In the genomic region with DNA sequence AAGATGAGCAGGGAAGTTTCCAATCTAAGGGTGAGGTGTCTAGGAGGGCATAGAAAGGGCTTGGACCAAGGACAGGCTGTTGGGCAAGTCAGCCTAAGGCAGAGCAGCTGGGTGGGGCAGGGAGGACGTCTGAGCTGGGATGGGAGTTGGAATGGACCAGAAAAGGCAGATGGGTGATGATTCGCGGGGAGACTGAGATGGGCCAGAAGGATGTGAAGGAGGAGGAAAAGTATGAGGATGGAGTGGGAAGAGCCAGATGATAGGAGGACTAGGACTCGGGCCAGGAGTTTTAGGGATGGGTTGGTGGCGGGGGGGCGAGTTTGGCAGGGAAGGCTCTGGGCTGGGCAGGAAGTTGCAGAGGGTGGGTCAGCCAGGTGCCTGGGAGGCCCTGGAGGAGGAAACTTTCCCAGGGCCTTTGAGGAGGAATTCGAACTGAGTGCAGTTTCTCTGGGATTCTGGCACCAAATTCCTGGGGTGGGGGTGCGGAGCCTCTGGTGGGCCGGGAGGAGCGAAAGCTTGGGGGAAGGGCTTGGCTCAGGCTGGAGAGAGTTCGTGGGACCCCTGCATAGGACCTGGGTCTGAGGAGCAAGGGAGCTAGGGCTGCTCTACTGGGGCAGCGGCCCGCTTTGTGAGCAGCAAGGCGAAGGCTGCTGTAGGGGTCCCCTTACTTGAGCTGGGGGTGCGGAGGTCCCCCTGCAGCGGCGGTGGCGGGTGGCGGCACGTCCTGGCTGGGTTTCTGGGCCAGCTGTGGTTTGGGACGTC, we compare ENCODE assay signal across 8 cellular contexts. TPM values are rescaled to one million over a fixed set of nuclear protein-coding genes. Genes with fewer than 3 reads are reported as not detected.
DNase-seq lines count a peak whose midpoint lies in the region; ATAC-seq and TF ChIP-seq lines count a peak whose summit lies in the region.

No MANE protein-coding gene starts in this region.

- H3K9ac ChIP-seq in PC-3 (ENCODE audit: low read length), result peak overlapping the region; percentile 31

- H4K20me1 ChIP-seq in PC-3 (ENCODE audit: low read length), result no peaks in the 10 kb centered on the region

- no peaks in the 10 kb centered on the region for H3F3A ChIP-seq in PC-3 (ENCODE audit: low read length, unreplicated experiment)

- TF ChIP-seq CTCF in PC-3 (conservative IDR thresholded peaks at IDR 0.05; ENCODE audit: low read depth, low read length), result no peak
- no peak for TF ChIP-seq CTCF in fibroblast of pulmonary artery (IDR thresholded peaks at IDR 0.05; ENCODE audit: low read length, missing control alignments)

- 0 out of 2 replicates have a peak overlapping the region, but pooled peaks have one; percentile 31 for H3K4me2 ChIP-seq in PC-3 (ENCODE audit: low read length)

- H3K4me3 ChIP-seq in PC-3 (ENCODE audit: low read length) (no peak overlapping the region), fibroblast of pulmonary artery (replicated peaks; ENCODE audit: low read depth, low read length) (peak overlapping the region; percentile 25)

- H3K36me3 Mint-ChIP-seq in natural killer cell treated with Interleukin-12 subunit alpha and Interleukin-12 subunit beta and Interleukin-15 and Interleukin-18, amount 100 ng/mL, for 72 hours, result peaks cover 10% of the 10 kb centered on the region

- peaks cover 6 to 24% of the 10 kb centered on the region in 2 donors for H3K27me3 Mint-ChIP-seq in natural killer cell treated with Interleukin-12 subunit alpha and Interleukin-12 subunit beta and Interleukin-15 and Interleukin-18, amount 100 ng/mL, for 72 hours

- no TSS peak for BruUV-seq in PC-3 (replicated peaks; lab: Mats Ljungman, UMichigan)

- no peak overlapping the region for H3K27ac Mint-ChIP-seq in natural killer cell treated with Interleukin-12 subunit alpha and Interleukin-12 subunit beta and Interleukin-15 and Interleukin-18, amount 100 ng/mL, for 72 hours

- H3K4me1 ChIP-seq in PC-3 (ENCODE audit: insufficient read depth, low read length), result peaks cover 15% of the 10 kb centered on the region

- intact Hi-C loops in PC-3 (cut with micrococcal nuclease), result no loop called here

- peak overlapping the region; percentile 32 for H3K4me3 Mint-ChIP-seq in natural killer cell treated with Interleukin-12 subunit alpha and Interleukin-12 subunit beta and Interleukin-15 and Interleukin-18, amount 100 ng/mL, for 72 hours

- DNase-seq in AG08395 (ENCODE audit: low spot score) (peak; percentile 25), PC-3 (peak; percentile 66), fibroblast of pulmonary artery (ENCODE audit: low read depth) (peak; percentile 84), OCI-M2 (lab: John Stamatoyannopoulos, UW; ENCODE audit: unreplicated experiment) (no peak)
- DNase-seq in natural killer cell treated with Interleukin-12 subunit alpha and Interleukin-12 subunit beta and Interleukin-15 and Interleukin-18, amount 100 ng/mL, for 72 hours (ENCODE audit: low spot score), result no peak
- no peak for DNase-seq in activated CD4-positive, alpha-beta T cell treated with anti-CD3 and anti-CD28 coated beads, Interleukin-2, amount 50 U/mL, for 48 hours

- CTCF ChIA-PET in PC-3 (lab: Charles Lee), result no interaction called here

- H3K36me3 ChIP-seq in PC-3 (ENCODE audit: low read depth, low read length), result peaks cover 4% of the 10 kb centered on the region; the same call in 1 of the 2 replicates

- H3K27ac ChIP-seq in PC-3 (ENCODE audit: low read length), result peak overlapping the region; percentile 70

- POLR2A ChIA-PET in PC-3 (lab: Charles Lee; ENCODE audit: unreplicated experiment), result no interaction called here

- H2AFZ ChIP-seq in PC-3 (ENCODE audit: low read length), result no peak overlapping the region

- no peaks in the 10 kb centered on the region for H3K9me3 ChIP-seq in PC-3 (ENCODE audit: low read length)

- no peaks in the 10 kb centered on the region for H3K9me3 Mint-ChIP-seq in natural killer cell treated with Interleukin-12 subunit alpha and Interleukin-12 subunit beta and Interleukin-15 and Interleukin-18, amount 100 ng/mL, for 72 hours

- ATAC-seq in PC-3 (peak; percentile 77), HG02798 (IDR thresholded peaks at IDR 0.05; ENCODE audit: poor library complexity, unreplicated experiment) (no peak), GM21526 (IDR thresholded peaks at IDR 0.05; ENCODE audit: low FRiP score, unreplicated experiment) (no peak)
- ATAC-seq in natural killer cell treated with Interleukin-12 subunit alpha and Interleukin-12 subunit beta and Interleukin-15 and Interleukin-18, amount 100 ng/mL, for 72 hours, result no peak

- H3K27me3 ChIP-seq in PC-3 (ENCODE audit: low read length), result no peaks in the 10 kb centered on the region

- no peaks in the 10 kb centered on the region for H3K79me2 ChIP-seq in PC-3 (ENCODE audit: low read length)

- no peaks in the 10 kb centered on the region for H3K9me2 ChIP-seq in PC-3 (replicated peaks; ENCODE audit: low read length)

- H3K4me1 Mint-ChIP-seq in natural killer cell treated with Interleukin-12 subunit alpha and Interleukin-12 subunit beta and Interleukin-15 and Interleukin-18, amount 100 ng/mL, for 72 hours (ENCODE audit: low read depth in 2 of 2), result peaks cover 11% of the 10 kb centered on the region in 2 donors

RNA-seq across cellular contexts. Expression of a gene that starts 8.7 kb away (rescaled TPM):
- 207 and 222 TPM in 2 replicates for total RNA-seq in PC-3 (2014; rRNA removed)
- 10 to 100 TPM in 1 of 2 donors, 1 to 10 TPM in 1; 9.1 to 12.5 TPM for total RNA-seq in natural killer cell treated with Interleukin-12 subunit alpha and Interleukin-12 subunit beta and Interleukin-15 and Interleukin-18, amount 100 ng/mL, for 72 hours

RNA-seq across cellular contexts. Expression of a gene that starts 12.5 kb away (rescaled TPM):
- total RNA-seq in PC-3 (2014; rRNA removed), result 52.6 and 77.1 TPM in 2 replicates
- total RNA-seq in natural killer cell treated with Interleukin-12 subunit alpha and Interleukin-12 subunit beta and Interleukin-15 and Interleukin-18, amount 100 ng/mL, for 72 hours, result 10 to 100 TPM; 84.7 to 87.1 TPM

RNA-seq across cellular contexts. Expression of a gene that starts 46.1 kb away (rescaled TPM):
- total RNA-seq in PC-3 (2014; rRNA removed), result not detected in 2 replicates
- total RNA-seq in natural killer cell treated with Interleukin-12 subunit alpha and Interleukin-12 subunit beta and Interleukin-15 and Interleukin-18, amount 100 ng/mL, for 72 hours, result under 1 TPM; 0.29 to 0.92 TPM

RNA-seq across cellular contexts. Expression of a gene that starts 56.2 kb away (rescaled TPM):
- 0.12 and 1.9 TPM in 2 replicates for total RNA-seq in PC-3 (2014; rRNA removed)
- total RNA-seq in natural killer cell treated with Interleukin-12 subunit alpha and Interleukin-12 subunit beta and Interleukin-15 and Interleukin-18, amount 100 ng/mL, for 72 hours, result 1 to 10 TPM in 1 of 2 donors, under 1 TPM in 1; 0.71 to 2.3 TPM

Comparison
In these comparisons a context has a peak if more than half of its experiments do, and no peak if none do; other contexts are left out.
1. DNase-seq: peak in AG08395 (single experiment), PC-3 (single experiment) and fibroblast of pulmonary artery (single experiment); none in natural killer cell treated with Interleukin-12 subunit alpha and Interleukin-12 subunit beta and Interleukin-15 and Interleukin-18, amount 100 ng/mL, for 72 hours (single experiment), activated CD4-positive, alpha-beta T cell treated with anti-CD3 and anti-CD28 coated beads, Interleukin-2, amount 50 U/mL, for 48 hours (0 of 2) and OCI-M2 (single experiment).
2. RNA of a gene that starts 8.7 kb away (total RNA-seq): 207 to 222 TPM in PC-3; 9.1 to 12.5 TPM in natural killer cell treated with Interleukin-12 subunit alpha and Interleukin-12 subunit beta and Interleukin-15 and Interleukin-18, amount 100 ng/mL, for 72 hours; every median in the first group is over 10 times any median in the second.